ENCODE assay signal across 8 cellular contexts in genomic region chr12:401235-402126, GRCh38. TPM values are rescaled to one million over a fixed set of nuclear protein-coding genes. Genes with fewer than 3 reads are reported as not detected.
DNase-seq lines count a peak whose midpoint lies in the region; ATAC-seq and TF ChIP-seq lines count a peak whose summit lies in the region.

TSS of gene CCDC77 (plus strand) at chr12:401644. CDS start at chr12:409384, 7,740 bp downstream.

- peak within 1 kb of the TSS; percentile 76 for H3K4me2 ChIP-seq in SK-N-SH

- DNase-seq in SK-N-SH: peak; percentile 95
- DNase-seq in brain microvascular endothelial cell: peak; percentile 90
- DNase-seq in iPS-NIHi7 (ENCODE audit: extremely low spot score): peak; percentile 94
- peak; percentile 83 to 89 for DNase-seq in stimulated activated CD4-positive, alpha-beta T cell treated with anti-CD3 and anti-CD28 coated beads, Interleukin-15, amount 100 ng/mL, for 1 hour (ENCODE audit: low read depth in 1 of 2, low spot score in 1 of 2)
- DNase-seq in SKM-1 (lab: John Stamatoyannopoulos, UW; ENCODE audit: unreplicated experiment): no peak
- DNase-seq in effector CD8-positive, alpha-beta T cell (lab: John Stamatoyannopoulos, UW): no peak

- ATAC-seq in GM18511 (IDR thresholded peaks at IDR 0.05; ENCODE audit: unreplicated experiment) (peak; percentile 96), HG02973 (IDR thresholded peaks at IDR 0.05; ENCODE audit: unreplicated experiment) (peak; percentile 96)

- no peaks in the 10 kb centered on the region for H3K9me3 ChIP-seq in SK-N-SH

- H3K79me2 ChIP-seq in SK-N-SH (ENCODE audit: insufficient read depth): peaks cover 30% of the 10 kb centered on the region

- H3K9me2 ChIP-seq in SK-N-SH: no peaks in the 10 kb centered on the region

- H3K27me3 ChIP-seq in SK-N-SH (ENCODE audit: insufficient read depth) (no peaks in the 10 kb centered on the region), brain microvascular endothelial cell (replicated peaks) (no peaks in the 10 kb centered on the region)

- TF ChIP-seq RAD21 in SK-N-SH (IDR thresholded peaks at IDR 0.05; ENCODE audit: low read length): no peak

- H3K9ac ChIP-seq in SK-N-SH: peak within 1 kb of the TSS; percentile 76

- TF ChIP-seq EP300 in SK-N-SH (IDR thresholded peaks at IDR 0.05; ENCODE audit: borderline replicate concordance in 1 of 2, low read depth in 1 of 2, low read length in 1 of 2): no peak

- H3K4me3 ChIP-seq in SK-N-SH (ENCODE audit: low read depth in 2 of 2, low read length in 1 of 2) (peak within 1 kb of the TSS; percentile 74 to 83), brain microvascular endothelial cell (ENCODE audit: low read depth, low read length) (peak within 1 kb of the TSS; percentile 85)

- in situ Hi-C loops in brain microvascular endothelial cell (cut with HindIII; ENCODE audit: low pct_ligation_motif_present, low sequenced_read_pairs): no loop called here

- peak within 1 kb of the TSS; percentile 44 to 54; a peak in 3 of 4 replicates for H3K27ac ChIP-seq in SK-N-SH (ENCODE audit: low read depth in 2 of 2, low read length in 1 of 2)
- H3K27ac ChIP-seq in brain microvascular endothelial cell: peak within 1 kb of the TSS; percentile 7

- CTCF ChIA-PET in SK-N-SH (lab: Yijun Ruan, JAX): interaction anchor here (0.7 to 2.3 kb wide), 13 partner anchors 8 to 248 kb away, joined by 3 to 16 read pairs (median 4); partner anchors contain the start of genes B4GALNT3 and KDM5A

- H3F3A ChIP-seq in SK-N-SH (replicated peaks; ENCODE audit: insufficient read depth): no peaks in the 10 kb centered on the region

- peak; percentile 17; the same call in 1 of the 2 replicates for TF ChIP-seq CTCF in SK-N-SH (IDR thresholded peaks at IDR 0.05)
- peak; percentile 29 for TF ChIP-seq CTCF in brain microvascular endothelial cell (IDR thresholded peaks at IDR 0.05; ENCODE audit: low read depth, low read length, missing control alignments)

- H3K4me1 ChIP-seq in SK-N-SH (ENCODE audit: control insufficient read depth in 1 of 2, insufficient read depth in 2 of 2, low read depth in 1 of 2, low read length in 1 of 2): peaks cover 3 to 4% of the 10 kb centered on the region in 2 experiments; a peak in 3 of 4 replicates

- peak within 1 kb of the TSS; percentile 91 for H2AFZ ChIP-seq in SK-N-SH (ENCODE audit: low read depth)

- H3K36me3 ChIP-seq in SK-N-SH (replicated peaks in 1 of 2; ENCODE audit: control insufficient read depth in 1 of 2, insufficient read depth in 2 of 2, low read length in 1 of 2) (no peaks in the 10 kb centered on the region), brain microvascular endothelial cell (replicated peaks) (no peaks in the 10 kb centered on the region)

- POLR2A ChIA-PET in SK-N-SH (lab: Yijun Ruan, JAX): interaction anchor here (0.7 to 2.0 kb wide), 2 partner anchors 12 to 548 kb away, joined by 3 to 16 read pairs; partner anchors contain the start of gene KDM5A

- WGBS in SK-N-SH (ENCODE audit: low lambda C conversion rate): under 1% methylated on average over 42 of the region's 47 CpGs

- no peaks in the 10 kb centered on the region for H4K20me1 ChIP-seq in SK-N-SH (ENCODE audit: insufficient read depth)

TF ChIP-seq in SK-N-SH, 30 proteins besides CTCF, POLR2A, EP300 and RAD21:
- TF ChIP-seq ELF1 (IDR thresholded peaks at IDR 0.05) (no peak), POLR2AphosphoS5 (IDR thresholded peaks at IDR 0.05; ENCODE audit: low read depth, low read length) (peak; percentile 44; the same call in 1 of the 2 replicates), GABPA (IDR thresholded peaks at IDR 0.05; ENCODE audit: low read depth) (peak; percentile 29), MAX (IDR thresholded peaks at IDR 0.05; ENCODE audit: low read depth) (peak; percentile 62), CHD2 (IDR thresholded peaks at IDR 0.05; ENCODE audit: low read length, partially characterized antibody) (peak; percentile 99), YY1 (IDR thresholded peaks at IDR 0.05; ENCODE audit: low read depth) (0 out of 2 replicates have a peak, but pooled peaks have one; percentile 30), IRF3 (IDR thresholded peaks at IDR 0.05; ENCODE audit: low read depth, low read length) (peak; percentile 74), MEF2A (IDR thresholded peaks at IDR 0.05; ENCODE audit: borderline replicate concordance, low read depth) (no peak), RFX5 (IDR thresholded peaks at IDR 0.05; ENCODE audit: low read length) (no peak), FOXM1 (IDR thresholded peaks at IDR 0.05; ENCODE audit: low read depth) (no peak), SIN3A (IDR thresholded peaks at IDR 0.05; ENCODE audit: borderline replicate concordance, low read depth, low read length) (0 out of 2 replicates have a peak, but pooled peaks have one; percentile 92), SMC3 (IDR thresholded peaks at IDR 0.05; ENCODE audit: low read depth, low read length) (no peak), ZBTB33 (IDR thresholded peaks at IDR 0.05; ENCODE audit: borderline replicate concordance, low read depth) (peak; percentile 99), FOSL2 (IDR thresholded peaks at IDR 0.05; ENCODE audit: borderline replicate concordance, low read depth) (no peak), MXI1 (IDR thresholded peaks at IDR 0.05; ENCODE audit: low read depth, low read length) (peak; percentile 78; the same call in 1 of the 2 replicates)

RNA-seq across cellular contexts. Expression of gene CCDC77, which starts in this region (rescaled TPM):
- polyA plus RNA-seq in SK-N-SH (2012; rRNA removed): 5.9 and 6.4 TPM in 2 replicates
- polyA plus RNA-seq in SK-N-SH (2012; cell fraction: cytosol; rRNA removed): 6.5 and 9.3 TPM in 2 replicates
- 5.6 and 9.1 TPM in 2 replicates for polyA plus RNA-seq in SK-N-SH (2012; cell fraction: nucleus; rRNA removed)

Comparison
In these comparisons a context has a peak if more than half of its experiments do, and no peak if none do; other contexts are left out.
1. DNase-seq: peak in SK-N-SH (single experiment), brain microvascular endothelial cell (single experiment), iPS-NIHi7 (single experiment) and stimulated activated CD4-positive, alpha-beta T cell treated with anti-CD3 and anti-CD28 coated beads, Interleukin-15, amount 100 ng/mL, for 1 hour (2 of 2); none in SKM-1 (single experiment) and effector CD8-positive, alpha-beta T cell (single experiment).